ENCODE assay signal across 19 cellular contexts in genomic region chr2:3486047-3487027, GRCh38. TPM values are rescaled to one million over a fixed set of nuclear protein-coding genes. Genes with fewer than 3 reads are reported as not detected.
DNase-seq lines count a peak whose midpoint lies in the region; ATAC-seq, FAIRE-seq and TF ChIP-seq lines count a peak whose summit lies in the region.
"Had no signal": no experiment of that assay in that cellular context is flagged by ENCODE, and none has a peak within 500 bp of the region (broad histone marks: within the 10 kb centered on the region; RNA-seq: fewer than 3 reads in every experiment).

No MANE protein-coding gene starts in this region.

- no peak overlapping the region for H3K9ac ChIP-seq in mammary epithelial cell (ENCODE audit: insufficient read depth, low read length)
- no peak overlapping the region for H3K9ac ChIP-seq in IMR-90 (ENCODE audit: low read depth, low read length)
- H3K9ac ChIP-seq in HepG2 (ENCODE audit: insufficient read depth, low read depth, low read length) = no peak overlapping the region

- H3K36me3 ChIP-seq in mammary epithelial cell (ENCODE audit: insufficient read depth, low read length) = no peaks in the 10 kb centered on the region
- H3K36me3 ChIP-seq in IMR-90 (ENCODE audit: control insufficient read depth, insufficient read depth, low read length) = peaks cover 13% of the 10 kb centered on the region; the same call in 1 of the 2 replicates
- H3K36me3 ChIP-seq in HepG2 (replicated peaks in 1 of 2; ENCODE audit: control insufficient read depth in 1 of 2, insufficient read depth in 2 of 2, low read length in 2 of 2) = no peaks in the 10 kb centered on the region; a peak in 1 of 5 replicates
- H3K36me3 ChIP-seq in spleen = peaks cover 0 to 49% (median 7%) of the 10 kb centered on the region in 6 donors

- ATAC-seq in IMR-90 (ENCODE audit: low read depth) = no peak
- ATAC-seq in HepG2 = no peak
- no peak for ATAC-seq in activated T-cell treated with anti-CD3 and anti-CD28 coated beads, Interleukin-2, amount 50 U/mL, for 72 hours (replicated peaks in 1 of 2)
- ATAC-seq in HG03196 (IDR thresholded peaks at IDR 0.05; ENCODE audit: unreplicated experiment) = no peak
- ATAC-seq: A549, GM12878, GM23338 had no signal

- H3K18ac ChIP-seq in IMR-90 (ENCODE audit: low read depth, low read length) = no peak overlapping the region

- CTCF ChIA-PET in MCF 10A (lab: Yijun Ruan, JAX) (no interaction called here), mammary epithelial cell (lab: Charles Lee; ENCODE audit: low non-redundant PET) (no interaction called here), IMR-90 (lab: Yijun Ruan, JAX) (no interaction called here), HepG2 (lab: Yijun Ruan, JAX; ENCODE audit: low intra/inter-chr PET ratio, low total read pairs) (no interaction called here)

- H3K27ac Mint-ChIP-seq in MCF 10A (ENCODE audit: low read depth, unreplicated experiment) = peak overlapping the region; percentile 54
- no peak overlapping the region for H3K27ac Mint-ChIP-seq in activated T-cell treated with anti-CD3 and anti-CD28 coated beads, Interleukin-2, amount 50 U/mL, for 72 hours
- H3K27ac Mint-ChIP-seq: GM23338 had no signal

- H3K4me3 ChIP-seq in mammary epithelial cell (replicated peaks in 1 of 3; ENCODE audit: insufficient read depth in 1 of 3, low read depth in 2 of 3, low read length in 3 of 3) (no peak overlapping the region), IMR-90 (ENCODE audit: insufficient read depth, low read depth, low read length) (no peak overlapping the region), HepG2 (replicated peaks in 1 of 3; ENCODE audit: insufficient read depth in 1 of 3, low read depth in 2 of 3, low read length in 3 of 3) (no peak overlapping the region), spleen (no peak overlapping the region)
- H3K4me3 ChIP-seq: A549, GM12878, GM23338 had no signal

- no peak for TF ChIP-seq POLR2A in IMR-90 (IDR thresholded peaks at IDR 0.05; ENCODE audit: low read depth, low read length)
- TF ChIP-seq POLR2A in HepG2 (IDR thresholded peaks at IDR 0.05; ENCODE audit: insufficient read depth in 1 of 2, low read depth in 2 of 2, low read length in 2 of 2) = no peak
- TF ChIP-seq POLR2A in spleen (IDR thresholded peaks at IDR 0.05) = no peak

- H3K4me1 Mint-ChIP-seq in MCF 10A (ENCODE audit: insufficient read depth, unreplicated experiment) = no peaks in the 10 kb centered on the region
- H3K4me1 Mint-ChIP-seq in activated T-cell treated with anti-CD3 and anti-CD28 coated beads, Interleukin-2, amount 50 U/mL, for 72 hours (ENCODE audit: low read depth) = no peaks in the 10 kb centered on the region

- no peak overlapping the region for H4K8ac ChIP-seq in IMR-90 (ENCODE audit: low read depth in 2 of 2, low read length in 2 of 2)

- no peak overlapping the region for H2BK20ac ChIP-seq in IMR-90 (ENCODE audit: low read depth, low read length)

- no peaks in the 10 kb centered on the region for H3K9me3 Mint-ChIP-seq in MCF 10A (ENCODE audit: unreplicated experiment)
- no peaks in the 10 kb centered on the region for H3K9me3 Mint-ChIP-seq in activated T-cell treated with anti-CD3 and anti-CD28 coated beads, Interleukin-2, amount 50 U/mL, for 72 hours

- FAIRE-seq in HepG2 (lab: Jason Lieb, UNC) (no peak), RCC 7860 (lab: Jason Lieb, UNC) (no peak)
- FAIRE-seq: A549, GM12878, GM18507 had no signal

- H3K56ac ChIP-seq in IMR-90 (ENCODE audit: extremely low read depth, insufficient read depth, low read length) = no peak overlapping the region

- in situ Hi-C loops in mammary epithelial cell (cut with MboI; ENCODE audit: low sequenced_read_pairs in 2 of 2) = no loop called here
- in situ Hi-C loops in IMR-90 (cut with MboI; ENCODE audit: low sequenced_read_pairs) = no loop called here
- in situ Hi-C loops in HepG2 (cut with HindIII; ENCODE audit: extremely low pct_ligation_motif_present, low pct_unique_long_range_greater_than_20kb) = no loop called here

- no peaks in the 10 kb centered on the region for H3K27me3 Mint-ChIP-seq in MCF 10A (ENCODE audit: insufficient read depth, unreplicated experiment)
- H3K27me3 Mint-ChIP-seq in activated T-cell treated with anti-CD3 and anti-CD28 coated beads, Interleukin-2, amount 50 U/mL, for 72 hours (ENCODE audit: low read depth) = no peaks in the 10 kb centered on the region

- no peak for DNase-seq in MCF 10A (ENCODE audit: unreplicated experiment)
- no peak for DNase-seq in mammary epithelial cell
- DNase-seq in IMR-90 = no peak
- DNase-seq in HepG2 (ENCODE audit: low spot score) = no peak
- peak; percentile 67 for DNase-seq in spleen
- DNase-seq in RCC 7860 (ENCODE audit: low spot score) = no peak
- DNase-seq in activated T-cell treated with anti-CD3 and anti-CD28 coated beads, Interleukin-2, amount 50 U/mL, for 72 hours = no peak
- DNase-seq: DMS 273 treated with DMSO at 0.1 percent for 48 hours, GDM1, Kasumi-1, NCI-H187 treated with DMSO at 0.1 percent for 48 hours, NCI-H446, NCI-H69, SHP77 treated with DMSO at 0.1 percent for 48 hours had no signal

- BruUV-seq in MCF 10A (replicated peaks; lab: Mats Ljungman, UMichigan) (no TSS peak), mammary epithelial cell (replicated peaks; lab: Mats Ljungman, UMichigan) (no TSS peak), IMR-90 (replicated peaks; lab: Mats Ljungman, UMichigan) (no TSS peak), HepG2 (replicated peaks; lab: Mats Ljungman, UMichigan) (no TSS peak)

- no peak overlapping the region for H3K23ac ChIP-seq in IMR-90 (ENCODE audit: low read depth, low read length)

- no peaks in the 10 kb centered on the region for H3K9me1 ChIP-seq in IMR-90 (ENCODE audit: insufficient read depth, low read length)

- 72% methylated on average over 12 of the region's 29 CpGs for WGBS in mammary epithelial cell (ENCODE audit: low coverage, missing lambda C conversion rate)
- 96% methylated on average over 17 of the region's 29 CpGs; no CpG with 5 or more reads in 1 of the 2 experiments for WGBS in IMR-90 (ENCODE audit: extremely low coverage in 2 of 2, insufficient read length in 1 of 2), 2 experiments
- WGBS in HepG2 (ENCODE audit: low lambda C conversion rate) = 91% methylated on average over 29 of the region's 29 CpGs
- 92 to 97% (median 95%) methylated on average over 18 to 29 of the region's 29 CpGs for WGBS in spleen, 5 donors

- no peak overlapping the region for H2AK5ac ChIP-seq in IMR-90 (ENCODE audit: low read depth, low read length)

- H4K20me1 ChIP-seq in mammary epithelial cell (ENCODE audit: insufficient read depth, low read length) (no peaks in the 10 kb centered on the region), IMR-90 (ENCODE audit: insufficient read depth, low read length) (no peaks in the 10 kb centered on the region), HepG2 (ENCODE audit: insufficient read depth, low read length) (no peaks in the 10 kb centered on the region)

- intact Hi-C loops in MCF 10A (cut with micrococcal nuclease) = no loop called here
- intact Hi-C loops in mammary epithelial cell (cut with micrococcal nuclease) = no loop called here
- intact Hi-C loops in IMR-90 (cut with micrococcal nuclease) = no loop called here
- intact Hi-C loops in HepG2 (cut with micrococcal nuclease; ENCODE audit: unreplicated experiment) = no loop called here
- intact Hi-C loops in spleen (cut with DNase I; ENCODE audit: low total_unique reads) = no loop called here

- POLR2A ChIA-PET in MCF 10A (lab: Yijun Ruan, JAX) (interaction anchor here (0.6 to 1.7 kb wide), 3 partner anchors 8 to 174 kb away, joined by 4 to 5 read pairs (median 4); no protein-coding TSS in a partner anchor), IMR-90 (lab: Charles Lee; ENCODE audit: unreplicated experiment) (no interaction called here), HepG2 (lab: Yijun Ruan, JAX) (no interaction called here)

- peak overlapping the region; percentile 10 for H2AK9ac ChIP-seq in IMR-90 (replicated peaks; ENCODE audit: low read depth, low read length, poor library complexity)

- no peak overlapping the region for H2AFZ ChIP-seq in mammary epithelial cell (ENCODE audit: low read depth, low read length)
- H2AFZ ChIP-seq in IMR-90 (replicated peaks; ENCODE audit: low read length, poor library complexity) = no peak overlapping the region
- no peak overlapping the region for H2AFZ ChIP-seq in HepG2 (ENCODE audit: low read length)
- H2AFZ ChIP-seq: GM23338 had no signal

- no peak overlapping the region for H2BK15ac ChIP-seq in IMR-90 (ENCODE audit: low read depth, low read length)

- H3K9me3 ChIP-seq in mammary epithelial cell (replicated peaks; ENCODE audit: insufficient read depth, low read length) (no peaks in the 10 kb centered on the region), IMR-90 (ENCODE audit: control insufficient read depth, insufficient read depth, low read length) (no peaks in the 10 kb centered on the region), HepG2 (ENCODE audit: low read length) (no peaks in the 10 kb centered on the region), spleen (peaks cover 0 to 10% (median 5%) of the 10 kb centered on the region in 8 donors)
- H3K9me3 ChIP-seq: A549 had no signal

- no peak overlapping the region for H3K27ac ChIP-seq in mammary epithelial cell (ENCODE audit: insufficient read depth, low read depth, low read length)
- no peak overlapping the region for H3K27ac ChIP-seq in IMR-90 (ENCODE audit: insufficient read depth, low read length)
- H3K27ac ChIP-seq in HepG2 (ENCODE audit: extremely low read length, insufficient read depth, low read length) = no peak overlapping the region
- no peak overlapping the region for H3K27ac ChIP-seq in spleen
- H3K27ac ChIP-seq: A549 had no signal

- H2BK5ac ChIP-seq in IMR-90 (ENCODE audit: low read depth, low read length, poor library complexity, severe bottlenecking) = no peak overlapping the region

- no peaks in the 10 kb centered on the region for H3K4me1 ChIP-seq in mammary epithelial cell (ENCODE audit: insufficient read depth, low read length)
- H3K4me1 ChIP-seq in IMR-90 (ENCODE audit: control insufficient read depth, insufficient read depth, low read length) = no peaks in the 10 kb centered on the region; the same call in 1 of the 2 replicates
- peaks cover 40% of the 10 kb centered on the region for H3K4me1 ChIP-seq in HepG2 (ENCODE audit: insufficient read depth, low read length)
- no peaks in the 10 kb centered on the region for H3K4me1 ChIP-seq in spleen
- H3K4me1 ChIP-seq: A549 had no signal

- no peak overlapping the region for H3K14ac ChIP-seq in IMR-90 (replicated peaks; ENCODE audit: low read depth, low read length)

- H3K27me3 ChIP-seq in mammary epithelial cell (ENCODE audit: insufficient read depth, low read length) (no peaks in the 10 kb centered on the region), IMR-90 (ENCODE audit: control insufficient read depth, insufficient read depth, low read length) (no peaks in the 10 kb centered on the region), HepG2 (ENCODE audit: control insufficient read depth in 1 of 2, insufficient read depth in 2 of 2, low read length in 2 of 2) (no peaks in the 10 kb centered on the region), spleen (replicated peaks in 1 of 7) (no peaks in the 10 kb centered on the region)

- TF ChIP-seq RAD21 in IMR-90 (IDR thresholded peaks at IDR 0.05; ENCODE audit: low read length) = no peak
- TF ChIP-seq RAD21 in HepG2 (CRISPR knock-in tag; IDR thresholded peaks at IDR 0.05) = no peak

- peaks cover 11% of the 10 kb centered on the region for H3K36me3 Mint-ChIP-seq in MCF 10A (ENCODE audit: insufficient read depth, unreplicated experiment)
- H3K36me3 Mint-ChIP-seq in activated T-cell treated with anti-CD3 and anti-CD28 coated beads, Interleukin-2, amount 50 U/mL, for 72 hours (ENCODE audit: insufficient read depth in 2 of 2) = peaks cover 0 to 1% of the 10 kb centered on the region in 2 donors

- H2BK120ac ChIP-seq in IMR-90 (ENCODE audit: low read depth, low read length) = no peak overlapping the region

- H3K4me2 ChIP-seq in mammary epithelial cell (ENCODE audit: insufficient read depth, low read depth, low read length) = no peak overlapping the region
- no peak overlapping the region for H3K4me2 ChIP-seq in IMR-90 (ENCODE audit: low read depth, low read length)
- no peak overlapping the region for H3K4me2 ChIP-seq in HepG2 (ENCODE audit: low read depth, low read length)
- H3K4me2 ChIP-seq: A549, GM23338 had no signal

- dilution Hi-C loops in mammary epithelial cell (cut with HindIII; ENCODE audit: low sequenced_read_pairs) = no loop called here
- dilution Hi-C loops in IMR-90 (cut with HindIII; ENCODE audit: low sequenced_read_pairs, unreplicated experiment) = no loop called here

- no peaks in the 10 kb centered on the region for H3K79me1 ChIP-seq in IMR-90 (ENCODE audit: low read depth in 1 of 2, low read length in 2 of 2)

- H3K79me2 ChIP-seq in mammary epithelial cell (ENCODE audit: insufficient read depth, low read length) (no peaks in the 10 kb centered on the region), HepG2 (ENCODE audit: insufficient read depth, low read length) (no peaks in the 10 kb centered on the region)

- no peak overlapping the region for H3K4ac ChIP-seq in IMR-90 (ENCODE audit: low read depth, low read length)

- H4K91ac ChIP-seq in IMR-90 (ENCODE audit: insufficient read depth, low read depth, low read length) = no peak overlapping the region

- no peak overlapping the region for H4K5ac ChIP-seq in IMR-90 (ENCODE audit: low read depth, low read length)

- no peak for TF ChIP-seq CTCF in MCF 10A (IDR thresholded peaks at IDR 0.05; ENCODE audit: unreplicated experiment)
- TF ChIP-seq CTCF in mammary epithelial cell (conservative IDR thresholded peaks at IDR 0.05 in 1 of 2, IDR thresholded peaks at IDR 0.05 in 1 of 2; ENCODE audit: extremely low read depth in 1 of 2, insufficient read depth in 1 of 2, low read depth in 1 of 2, low read length in 2 of 2) = no peak
- TF ChIP-seq CTCF in IMR-90 (conservative IDR thresholded peaks at IDR 0.05; ENCODE audit: low read depth, low read length) = no peak
- no peak for TF ChIP-seq CTCF in HepG2 (CRISPR knock-in tag; IDR thresholded peaks at IDR 0.05)
- no peak for TF ChIP-seq CTCF in spleen (IDR thresholded peaks at IDR 0.05 in 8 of 11, conservative IDR thresholded peaks at IDR 0.05 in 3 of 11)

- TF ChIP-seq EP300 in HepG2 (IDR thresholded peaks at IDR 0.05; ENCODE audit: low read depth in 2 of 2, low read length in 2 of 2) (no peak), HepG2 (CRISPR knock-in tag; IDR thresholded peaks at IDR 0.05; ENCODE audit: borderline replicate concordance) (no peak)

- H3K4me3 Mint-ChIP-seq in MCF 10A (ENCODE audit: unreplicated experiment) = no peak overlapping the region
- no peak overlapping the region for H3K4me3 Mint-ChIP-seq in activated T-cell treated with anti-CD3 and anti-CD28 coated beads, Interleukin-2, amount 50 U/mL, for 72 hours
- H3K4me3 Mint-ChIP-seq: GM23338 had no signal

RNA-seq across cellular contexts. Expression of gene ADI1, which starts 33.0 kb away (rescaled TPM):
- total RNA-seq in MCF 10A (2022) = 50.1 and 61.9 TPM in 2 replicates
- total RNA-seq in mammary epithelial cell = 10 to 100 TPM; 13.3 to 35.1 TPM
- 36.0 TPM for polyA plus RNA-seq in mammary epithelial cell
- polyA minus RNA-seq in mammary epithelial cell = 20.7 TPM
- 43.2 and 49.7 TPM in 2 replicates for total RNA-seq in IMR-90 (2012; rRNA removed)
- polyA plus RNA-seq in IMR-90 (2012; rRNA removed) = 40.7 and 46.0 TPM in 2 replicates
- polyA plus RNA-seq in IMR-90 (2012; cell fraction: cytosol; rRNA removed) = 29.8 and 43.8 TPM in 2 replicates
- polyA plus RNA-seq in IMR-90 (2012; cell fraction: nucleus; rRNA removed; ENCODE audit: low replicate concordance) = 17.0 and 52.0 TPM in 2 replicates
- 123 and 135 TPM in 2 replicates for total RNA-seq in HepG2 (2016; rRNA removed; fragmentation: Illumina TruSeq; extraction: Trizol)
- total RNA-seq in HepG2 (2016; cell fraction: cytosol; rRNA removed; fragmentation: Illumina TruSeq; extraction: Trizol; ENCODE audit: low read depth) = 16.6 and 17.0 TPM in 2 replicates
- total RNA-seq in HepG2 (2016; cell fraction: insoluble cytoplasmic fraction; rRNA removed; fragmentation: Illumina TruSeq; extraction: Trizol) = 124 and 138 TPM in 2 replicates
- 45.5 and 47.8 TPM in 2 replicates for total RNA-seq in HepG2 (2016; cell fraction: membrane; rRNA removed; fragmentation: Illumina TruSeq; extraction: Trizol)
- total RNA-seq in HepG2 (2016; cell fraction: nucleus; rRNA removed; fragmentation: Illumina TruSeq; extraction: Trizol) = 54.5 and 64.3 TPM in 2 replicates
- 21.3 and 28.7 TPM in 2 replicates for polyA plus RNA-seq in HepG2 (2011; rRNA removed)
- 22.7 and 24.5 TPM in 2 replicates for polyA plus RNA-seq in HepG2 (2011; cell fraction: cytosol; rRNA removed)
- 16.1 and 17.6 TPM in 2 replicates for polyA plus RNA-seq in HepG2 (2011; cell fraction: nucleus; rRNA removed)
- polyA plus RNA-seq in HepG2 (2012) = 22.9 and 33.0 TPM in 2 replicates
- polyA plus RNA-seq in HepG2 (2016; cell fraction: cytosol; fragmentation: Illumina TruSeq; extraction: Trizol; ENCODE audit: low read depth) = 20.5 and 20.6 TPM in 2 replicates
- 160 TPM in 2 replicates for polyA plus RNA-seq in HepG2 (2016; cell fraction: insoluble cytoplasmic fraction; fragmentation: Illumina TruSeq; extraction: Trizol; ENCODE audit: low read depth)
- 42.7 and 43.1 TPM in 2 replicates for polyA plus RNA-seq in HepG2 (2016; cell fraction: membrane; fragmentation: Illumina TruSeq; extraction: Trizol; ENCODE audit: low read depth)
- 92.2 and 100 TPM in 2 replicates for polyA plus RNA-seq in HepG2 (2016; cell fraction: nucleus; fragmentation: Illumina TruSeq; extraction: Trizol; ENCODE audit: insufficient read depth, low read depth)
- polyA minus RNA-seq in HepG2 (2011; rRNA and poly(A)+ RNA removed; ENCODE audit: low replicate concordance) = 15.1 and 19.1 TPM in 2 replicates
- 13.2 and 18.8 TPM in 2 replicates for polyA minus RNA-seq in HepG2 (2011; cell fraction: cytosol; rRNA and poly(A)+ RNA removed)
- 19.3 and 23.8 TPM in 2 replicates for polyA minus RNA-seq in HepG2 (2011; cell fraction: nucleus; rRNA and poly(A)+ RNA removed)
- total RNA-seq in spleen = 100 to 1,000 TPM in 1 of 7 donors, 10 to 100 TPM in 6; 36.5 to 106 (median 55.8) TPM
- 10 to 100 TPM; 31.8 to 56.0 (median 48.4) TPM for polyA plus RNA-seq in spleen
- 10 to 100 TPM; 24.1 to 26.4 TPM for total RNA-seq in activated T-cell treated with anti-CD3 and anti-CD28 coated beads, Interleukin-2, amount 50 U/mL, for 72 hours
